Comparison of ENCODE assay signal across 1 cellular context in genomic region chr4:1975880-1976279, GRCh38.
TF ChIP-seq lines count a peak whose summit lies in the region.

No MANE protein-coding gene starts in this region.

TF ChIP-seq in GM23338, 12 proteins besides CTCF, POLR2A, EP300 and RAD21 (continued from another document):
- no peak for TF ChIP-seq ZNF462 (CRISPR knock-in tag; IDR thresholded peaks at IDR 0.05)
- TF ChIP-seq ZNF114 (CRISPR knock-in tag; IDR thresholded peaks at IDR 0.05) = no peak
- TF ChIP-seq ZNF331 (CRISPR knock-in tag; IDR thresholded peaks at IDR 0.05; ENCODE audit: low read depth) = no peak
- TF ChIP-seq CREB1 (CRISPR knock-in tag; IDR thresholded peaks at IDR 0.05; ENCODE audit: low read depth) = no peak
- TF ChIP-seq EZH2 (IDR thresholded peaks at IDR 0.05; ENCODE audit: low read depth, unreplicated experiment) = no peak
- TF ChIP-seq NANOG (IDR thresholded peaks at IDR 0.05; ENCODE audit: borderline replicate concordance) = no peak
- TF ChIP-seq POLR2AphosphoS5 (IDR thresholded peaks at IDR 0.05; ENCODE audit: low read depth) = no peak
- TF ChIP-seq EZH2phosphoT487 (IDR thresholded peaks at IDR 0.05; ENCODE audit: unreplicated experiment) = no peak
- no peak for TF ChIP-seq STAT1 (IDR thresholded peaks at IDR 0.05; ENCODE audit: unreplicated experiment)
- TF ChIP-seq ETS1 (IDR thresholded peaks at IDR 0.05) = no peak
